29 cellular contexts compared by ENCODE assay signal in the genomic region with DNA sequence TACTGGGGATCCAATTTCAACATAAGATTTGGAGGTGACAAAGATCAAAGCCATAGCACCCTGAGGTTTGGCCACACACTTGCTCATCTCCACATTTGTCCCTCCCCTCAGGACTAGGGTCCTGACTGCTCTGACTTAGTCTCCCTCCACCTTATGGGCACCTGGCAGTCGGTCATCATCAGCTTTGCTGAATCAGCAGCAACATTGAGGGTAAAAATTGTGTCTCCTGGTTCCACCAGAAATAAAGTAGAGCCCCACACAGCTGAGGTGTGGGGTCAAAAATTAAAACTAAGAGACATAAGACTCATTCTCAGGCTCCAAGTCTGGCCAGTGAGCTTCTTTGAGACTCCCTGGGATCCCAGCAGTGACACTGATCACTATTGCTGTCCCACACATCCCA. TPM values are rescaled to one million over a fixed set of nuclear protein-coding genes. Genes with fewer than 3 reads are reported as not detected.
"Had no signal": no experiment of that assay in that cellular context is flagged by ENCODE, and none has a peak within 500 bp of the region (broad histone marks: within the 10 kb centered on the region; RNA-seq: fewer than 3 reads in every experiment).

No MANE protein-coding gene starts in this region.

- H3K9me3 ChIP-seq: ascending aorta, body of pancreas, SJCRH30, SK-N-SH had no signal

- H3K4me3 ChIP-seq: ascending aorta, body of pancreas, SJCRH30 had no signal

- H3K27ac ChIP-seq: ascending aorta, body of pancreas, RWPE1, SJCRH30 had no signal

- DNase-seq: activated CD4-positive, alpha-beta T cell treated with anti-CD3 and anti-CD28 coated beads for 48 hours; activated CD4-positive, alpha-beta T cell treated with anti-CD3 and anti-CD28 coated beads, Interleukin-2, amount 50 U/mL, for 4 hours; activated CD8-positive, alpha-beta T cell treated with anti-CD3 and anti-CD28 coated beads, Interleukin-2, amount 10 ng/mL, durations not matched to agents 7 days and 5 days; activated naive CD4-positive, alpha-beta T cell treated with Interleukin-2 at 50 U/mL for 16 hours; activated naive CD8-positive, alpha-beta T cell treated with anti-CD3 and anti-CD28 coated beads, Interleukin-2, amount 50 U/mL, for 24 hours; amniotic stem cell; body of pancreas; central memory CD4-positive, alpha-beta T cell; cortex of kidney; Kasumi-1; NCI-H146; NCI-H187 treated with DMSO at 0.1 percent for 48 hours; NCI-H2171; NCI-H226; NCI-H510A; NCI-H526 treated with DMSO at 0.1 percent for 48 hours; NCI-H82; OCI-M1; Right ventricle myocardium superior; SJCRH30; SK-N-SH; T-helper 1 cell had no signal

- H3K4me2 ChIP-seq: SK-N-SH had no signal

- H3K4me1 ChIP-seq: ascending aorta, body of pancreas, SJCRH30 had no signal

- ATAC-seq: activated CD4-positive, CD25-positive, alpha-beta regulatory T cell treated with anti-CD3 and anti-CD28 coated beads, Interleukin-2, amount 50 U/mL, for 24 hours; activated CD8-positive, alpha-beta T cell treated with anti-CD3 and anti-CD28 coated beads, Interleukin-2, amount 10 ng/mL, durations not matched to agents 7 days and 5 days; activated naive CD4-positive, alpha-beta T cell treated with anti-CD3 and anti-CD28 coated beads, Interleukin-2, amount 50 U/mL, for 72 hours; activated naive CD8-positive, alpha-beta T cell treated with anti-CD3 and anti-CD28 coated beads, Interleukin-2, amount 50 U/mL, for 24 hours; body of pancreas; Panc1 had no signal

- H3K27me3 ChIP-seq: ascending aorta, body of pancreas, SJCRH30 had no signal

- H3K36me3 ChIP-seq: ascending aorta, SJCRH30 had no signal

- H3K9ac ChIP-seq: SK-N-SH had no signal

RNA-seq across cellular contexts. Expression of a gene that starts 56.2 kb away (rescaled TPM):
- total RNA-seq: activated CD8-positive, alpha-beta T cell treated with anti-CD3 and anti-CD28 coated beads, Interleukin-2, amount 10 ng/mL, durations not matched to agents 7 days and 5 days; activated naive CD4-positive, alpha-beta T cell treated with anti-CD3 and anti-CD28 coated beads, Interleukin-2, amount 50 U/mL, for 72 hours; ascending aorta; body of pancreas; bronchial epithelial cell; Right ventricle myocardium superior; SJCRH30; T-helper 2 cell treated with Interferon-gamma antibody and Interleukin-4, amounts not matched to agents 100 ng/mL and 5 ng/mL, for 36 hours had no signal
- polyA plus RNA-seq: SK-N-SH had no signal
